In genomic region chr6:73712536-73712935, GRCh38 we compare ENCODE assay signal across 12 cellular contexts.
"Had no signal": no experiment of that assay in that cellular context is flagged by ENCODE, and none has a peak within 500 bp of the region (broad histone marks: within the 10 kb centered on the region; RNA-seq: fewer than 3 reads in every experiment).

No MANE protein-coding gene starts in this region.

- H2AFZ ChIP-seq: neural progenitor cell had no signal

- H3K36me3 ChIP-seq: neural progenitor cell, pancreas, WERI-Rb-1 had no signal

- DNase-seq: activated CD4-positive, alpha-beta T cell treated with anti-CD3 and anti-CD28 coated beads, Interleukin-2, amount 50 U/mL, for 48 hours; activated CD8-positive, alpha-beta memory T cell treated with anti-CD3 and anti-CD28 coated beads, Interleukin-2, amount 10 ng/mL, durations not matched to agents 7 days and 5 days; activated naive CD4-positive, alpha-beta T cell treated with anti-CD3 and anti-CD28 coated beads, Interleukin-2, amount 10 ng/mL, durations not matched to agents 7 days and 5 days; activated T-cell treated with anti-CD3 and anti-CD28 coated beads, Interleukin-2, amount 50 U/mL, for 1 hour; foreskin fibroblast; glutamatergic neuron; pancreas; retina; stimulated activated CD4-positive, alpha-beta T cell treated with anti-CD3 and anti-CD28 coated beads, Interleukin-2, amount 100 ng/mL, for 48 hours; WERI-Rb-1 had no signal

- H3K27me3 ChIP-seq: neural progenitor cell, pancreas had no signal

- H3K4me1 ChIP-seq: pancreas had no signal

- H3K9me3 ChIP-seq: pancreas had no signal

- H3K4me3 ChIP-seq: neural progenitor cell, pancreas had no signal

- ATAC-seq: activated CD8-positive, alpha-beta memory T cell treated with anti-CD3 and anti-CD28 coated beads, Interleukin-2, amount 10 ng/mL, durations not matched to agents 7 days and 5 days; pancreas; stimulated activated memory B cell treated with anti-CD40 and anti-IgM and Interleukin-4, amounts not matched to agents 10 μg/mL and 1 μg/mL and 100 μg/mL, for 72 hours had no signal

- H3K9ac ChIP-seq: neural progenitor cell had no signal

- H3K4me2 ChIP-seq: neural progenitor cell had no signal

- H3K27ac ChIP-seq: neural progenitor cell, pancreas, WERI-Rb-1 had no signal
